ENCODE assay signal across 22 cellular contexts in the genomic region with DNA sequence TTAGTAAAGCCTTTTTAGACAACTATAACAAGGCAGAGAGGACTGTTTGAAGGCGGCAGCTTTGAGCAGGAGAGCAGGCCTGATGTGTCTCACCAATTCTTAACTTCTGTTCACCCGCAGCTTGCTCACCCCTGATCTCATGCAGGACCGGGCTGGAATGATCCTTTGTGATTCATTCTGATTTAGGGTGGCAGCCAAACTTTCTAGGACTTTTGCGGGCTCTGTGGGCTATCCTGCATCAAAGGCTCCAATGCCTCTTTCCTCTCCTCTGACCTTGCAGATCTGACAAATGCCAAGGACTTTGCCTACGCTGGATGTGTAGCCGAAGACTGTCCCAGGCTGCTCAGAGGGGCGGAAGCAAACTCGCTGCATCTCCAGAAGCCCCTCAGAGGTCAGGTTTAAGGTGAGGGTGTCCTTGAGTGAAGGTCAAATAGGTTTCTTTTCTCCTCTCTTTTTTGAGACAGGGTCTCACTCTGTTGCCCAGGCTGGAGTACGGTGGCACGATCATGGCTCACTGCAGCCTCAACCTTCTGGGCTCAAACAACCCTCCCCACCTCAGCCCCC.
A peak's percentile ranks its signal among the peaks of the same experiment; 100 is the strongest.
DNase-seq lines count a peak whose midpoint lies in the region; ATAC-seq, FAIRE-seq and TF ChIP-seq lines count a peak whose summit lies in the region.
"Had no signal": no experiment of that assay in that cellular context is flagged by ENCODE, and none has a peak within 500 bp of the region (broad histone marks: within the 10 kb centered on the region; RNA-seq: fewer than 3 reads in every experiment).

No MANE protein-coding gene starts in this region.

- DNase-seq in EL, result peak; percentile 62
- peak; percentile 20 for DNase-seq in PC-3
- no peak for DNase-seq in K562 (ENCODE audit: extremely low read depth in 1 of 4, low spot score in 3 of 4)
- peak; percentile 35 for DNase-seq in myocyte (ENCODE audit: low read depth)
- no peak for DNase-seq in NCI-H446 treated with DMSO at 0.1 percent for 48 hours (lab: John Stamatoyannopoulos, UW)
- DNase-seq in H9, result no peak
- no peak for DNase-seq in activated CD4-positive, alpha-beta T cell treated with anti-CD3 and anti-CD28 coated beads for 1 hour
- DNase-seq: activated CD4-positive, alpha-beta T cell treated with anti-CD3 and anti-CD28 coated beads, Interleukin-2, amount 10 ng/mL, durations not matched to agents 7 days and 5 days; CD4-positive, alpha-beta memory T cell; central memory CD4-positive, alpha-beta T cell; glutamatergic neuron; left lung; midbrain; NCI-H1436 treated with DMSO at 0.1 percent for 48 hours; NCI-H526 treated with DMSO at 0.1 percent for 48 hours; SHP77 had no signal

- peaks cover 5% of the 10 kb centered on the region for H3F3A ChIP-seq in PC-3 (ENCODE audit: low read length, unreplicated experiment)

- H4K20me1 ChIP-seq in PC-3 (ENCODE audit: low read length) (0 out of 2 replicates have a peak, but pooled peaks cover 4% of the 10 kb centered on the region), K562 (replicated peaks; ENCODE audit: control insufficient read depth, insufficient read depth, low read length) (no peaks in the 10 kb centered on the region), H9 (ENCODE audit: control insufficient read depth, insufficient read depth, insufficient read length) (no peaks in the 10 kb centered on the region)

- no peak for FAIRE-seq in K562 (lab: Jason Lieb, UNC)
- FAIRE-seq: GM12892, HepG2 had no signal

- POLR2A ChIA-PET in PC-3 (lab: Charles Lee; ENCODE audit: unreplicated experiment) (no interaction called here), K562 (lab: Yijun Ruan, JAX) (interaction anchor here (0.7 kb wide), 2 partner anchors 14 to 157 kb away, joined by 3 to 4 read pairs; no protein-coding TSS in a partner anchor)

- H3K56ac ChIP-seq in H9 (ENCODE audit: insufficient read length, low read depth, low read length), result no peak overlapping the region

- no peak overlapping the region for H3K23ac ChIP-seq in H9 (ENCODE audit: insufficient read length, low read depth, low read length)

- H3K9me3 Mint-ChIP-seq in H9, result no peaks in the 10 kb centered on the region
- H3K9me3 Mint-ChIP-seq: activated CD4-positive, alpha-beta T cell treated with anti-CD3 and anti-CD28 coated beads, Interleukin-2, amount 10 ng/mL, durations not matched to agents 7 days and 5 days; activated T-helper 2 cell treated with anti-CD3 and anti-CD28 coated beads, Interferon-gamma antibody, Interleukin-2, Interleukin-4, amounts not matched to agents 10 μg/mL and 5 μg/mL and 100 μg/mL, durations not matched to agents 14 hours and 24 hours and 36 hours; CD4-positive, alpha-beta memory T cell; nephron had no signal

- no peak overlapping the region for H3K4ac ChIP-seq in H9 (ENCODE audit: low read depth, low read length)

- peaks cover 3% of the 10 kb centered on the region; the same call in 1 of the 2 replicates for H3K27me3 Mint-ChIP-seq in H9 (ENCODE audit: low read depth)
- H3K27me3 Mint-ChIP-seq: activated CD4-positive, alpha-beta T cell treated with anti-CD3 and anti-CD28 coated beads, Interleukin-2, amount 10 ng/mL, durations not matched to agents 7 days and 5 days had no signal

- no peaks in the 10 kb centered on the region for H3K23me2 ChIP-seq in H9 (ENCODE audit: insufficient read length, low read depth, low read length, poor library complexity, severe bottlenecking)

- H3K36me3 ChIP-seq in PC-3 (ENCODE audit: low read depth, low read length), result no peaks in the 10 kb centered on the region
- no peaks in the 10 kb centered on the region for H3K36me3 ChIP-seq in K562 (ENCODE audit: control insufficient read depth, insufficient read depth, low read length)
- H3K36me3 ChIP-seq: left lung had no signal

- no peak overlapping the region; the same call in 1 of the 2 replicates for H3K14ac ChIP-seq in H9 (ENCODE audit: insufficient read depth, low read length)

- H3K4me3 Mint-ChIP-seq in H9, result no peak overlapping the region
- H3K4me3 Mint-ChIP-seq: activated CD4-positive, alpha-beta T cell treated with anti-CD3 and anti-CD28 coated beads, Interleukin-2, amount 10 ng/mL, durations not matched to agents 7 days and 5 days; CD4-positive, alpha-beta memory T cell had no signal

- no peak for TF ChIP-seq POLR2A in K562 (conservative IDR thresholded peaks at IDR 0.05)

- no peak overlapping the region for H3K4me2 ChIP-seq in PC-3 (ENCODE audit: low read length)
- H3K4me2 ChIP-seq in K562 (ENCODE audit: insufficient read depth, low read length), result no peak overlapping the region
- no peak overlapping the region for H3K4me2 ChIP-seq in H9 (ENCODE audit: insufficient read depth, insufficient read length, low read length)

- H3K79me2 ChIP-seq in PC-3 (ENCODE audit: low read length), result no peaks in the 10 kb centered on the region
- no peaks in the 10 kb centered on the region for H3K79me2 ChIP-seq in K562 (ENCODE audit: control insufficient read depth, insufficient read depth, low read length)
- no peaks in the 10 kb centered on the region for H3K79me2 ChIP-seq in H9 (ENCODE audit: insufficient read depth, low read length)

- TF ChIP-seq CTCF in PC-3 (conservative IDR thresholded peaks at IDR 0.05; ENCODE audit: low read depth, low read length) (no peak), K562 (IDR thresholded peaks at IDR 0.05 in 2 of 3, conservative IDR thresholded peaks at IDR 0.05 in 1 of 3; ENCODE audit: insufficient read depth in 2 of 3, low read depth in 1 of 3, low read length in 3 of 3) (no peak), H9 (conservative IDR thresholded peaks at IDR 0.05) (no peak)

- H2BK5ac ChIP-seq in H9 (ENCODE audit: insufficient read length, low read length), result no peak overlapping the region

- H2AFZ ChIP-seq in PC-3 (ENCODE audit: low read length), result no peak overlapping the region
- H2AFZ ChIP-seq in K562 (ENCODE audit: low read depth, low read length), result no peak overlapping the region
- no peak overlapping the region for H2AFZ ChIP-seq in H9 (ENCODE audit: low read length)

- TF ChIP-seq EP300 in K562 (IDR thresholded peaks at IDR 0.05; ENCODE audit: low read length), result no peak

- H3K18ac ChIP-seq in H9 (ENCODE audit: insufficient read length, low read depth, low read length), result no peak overlapping the region

- no peak overlapping the region for H3K27ac Mint-ChIP-seq in H9
- H3K27ac Mint-ChIP-seq: activated CD4-positive, alpha-beta T cell treated with anti-CD3 and anti-CD28 coated beads, Interleukin-2, amount 10 ng/mL, durations not matched to agents 7 days and 5 days; activated T-helper 2 cell treated with anti-CD3 and anti-CD28 coated beads, Interferon-gamma antibody, Interleukin-2, Interleukin-4, amounts not matched to agents 10 μg/mL and 5 μg/mL and 100 μg/mL, durations not matched to agents 14 hours and 24 hours and 36 hours; CD4-positive, alpha-beta memory T cell had no signal

- BruUV-seq in PC-3 (replicated peaks; lab: Mats Ljungman, UMichigan) (no TSS peak), K562 (replicated peaks; lab: Mats Ljungman, UMichigan) (no TSS peak)

- H2BK12ac ChIP-seq in H9 (ENCODE audit: insufficient read length, low read depth, low read length), result no peak overlapping the region

- H3T11ph ChIP-seq in H9 (ENCODE audit: low read length), result no peak overlapping the region

- H3K9me2 ChIP-seq in PC-3 (replicated peaks; ENCODE audit: low read length), result no peaks in the 10 kb centered on the region

- H3K4me3 ChIP-seq in PC-3 (ENCODE audit: low read length), result no peak overlapping the region
- no peak overlapping the region for H3K4me3 ChIP-seq in K562
- H3K4me3 ChIP-seq: left lung had no signal

- H3K4me1 ChIP-seq in PC-3 (ENCODE audit: insufficient read depth, low read length) (peaks cover 30% of the 10 kb centered on the region), K562 (replicated peaks in 1 of 2; ENCODE audit: control insufficient read depth in 2 of 2, insufficient read depth in 2 of 2, low read length in 2 of 2) (peaks cover 21 to 29% of the 10 kb centered on the region in 2 experiments), H9 (ENCODE audit: insufficient read depth, low read length) (peaks cover 5% of the 10 kb centered on the region; the same call in 1 of the 2 replicates)

- H3K9me1 ChIP-seq in K562 (ENCODE audit: control insufficient read depth, insufficient read depth, low read length), result no peaks in the 10 kb centered on the region

- ATAC-seq in PC-3 (no peak), K562 (no peak), GM18502 (IDR thresholded peaks at IDR 0.05; ENCODE audit: poor library complexity, unreplicated experiment) (no peak)
- ATAC-seq: HepG2, left lung, sciatic nerve had no signal

- H3K79me1 ChIP-seq in H9 (ENCODE audit: insufficient read depth, low read depth, low read length, poor library complexity, severe bottlenecking), result no peaks in the 10 kb centered on the region

- no peak for TF ChIP-seq RAD21 in K562 (CRISPR knock-in tag; conservative IDR thresholded peaks at IDR 0.05 in 1 of 2, IDR thresholded peaks at IDR 0.05 in 1 of 2)

- H3K36me3 Mint-ChIP-seq in H9 (ENCODE audit: insufficient read depth in 1 of 3, low read depth in 3 of 3), result no peaks in the 10 kb centered on the region
- H3K36me3 Mint-ChIP-seq: CD4-positive, alpha-beta memory T cell had no signal

- no peaks in the 10 kb centered on the region for H3K27me3 ChIP-seq in PC-3 (ENCODE audit: low read length)
- H3K27me3 ChIP-seq in K562 (ENCODE audit: control insufficient read depth in 2 of 2, insufficient read depth in 2 of 2, low read length in 2 of 2), result no peaks in the 10 kb centered on the region
- no peaks in the 10 kb centered on the region for H3K27me3 ChIP-seq in H9 (ENCODE audit: insufficient read depth, low read length)
- H3K27me3 ChIP-seq: left lung had no signal

- no peak overlapping the region for H2BK120ac ChIP-seq in H9 (ENCODE audit: low read depth, low read length, poor library complexity, severe bottlenecking)

- H3K4me1 Mint-ChIP-seq in H9, result peaks cover 17% of the 10 kb centered on the region in 2 experiments
- H3K4me1 Mint-ChIP-seq: activated CD4-positive, alpha-beta T cell treated with anti-CD3 and anti-CD28 coated beads, Interleukin-2, amount 10 ng/mL, durations not matched to agents 7 days and 5 days; CD4-positive, alpha-beta memory T cell had no signal

- no peak overlapping the region for H4K5ac ChIP-seq in H9 (ENCODE audit: insufficient read length, low read depth, low read length)

- WGBS in K562 (ENCODE audit: insufficient coverage, low coverage, missing lambda C conversion rate), result 57% methylated on average over 10 of the region's 10 CpGs
- no CpG with 5 or more reads among the region's 10 CpGs for WGBS in H9 (ENCODE audit: extremely low coverage, insufficient read length, low lambda C conversion rate)

- H2BK15ac ChIP-seq in H9 (ENCODE audit: low read depth, low read length), result no peak overlapping the region

- H4K8ac ChIP-seq in H9 (replicated peaks; ENCODE audit: insufficient read length, low read depth, low read length), result no peak overlapping the region

- H3K27ac ChIP-seq in PC-3 (ENCODE audit: low read length) (no peak overlapping the region), K562 (ENCODE audit: extremely low read depth, low read depth, low read length) (no peak overlapping the region), H9 (ENCODE audit: insufficient read length, low read depth, low read length) (no peak overlapping the region)
- H3K27ac ChIP-seq: left lung had no signal

- intact Hi-C loops in PC-3 (cut with micrococcal nuclease), result no loop called here
- intact Hi-C loops in K562 (cut with micrococcal nuclease), result loop anchor here (2.0 to 5.0 kb wide), 2 partner anchors 105 to 118 kb away; no protein-coding TSS in a partner anchor

- H2BK20ac ChIP-seq in H9 (ENCODE audit: low read depth, low read length, poor library complexity, severe bottlenecking), result no peak overlapping the region

- no peaks in the 10 kb centered on the region for H3K9me3 ChIP-seq in PC-3 (ENCODE audit: low read length)
- H3K9me3 ChIP-seq in K562 (replicated peaks; ENCODE audit: control insufficient read depth, insufficient read depth, low read depth, low read length), result no peaks in the 10 kb centered on the region
- H3K9me3 ChIP-seq in H9 (ENCODE audit: control insufficient read depth, low read depth, low read length), result no peaks in the 10 kb centered on the region
- H3K9me3 ChIP-seq: left lung had no signal

- H2AK5ac ChIP-seq in H9 (ENCODE audit: insufficient read length, low read length), result no peak overlapping the region

- CTCF ChIA-PET in PC-3 (lab: Charles Lee) (no interaction called here), K562 (lab: Yijun Ruan, JAX; ENCODE audit: low intra/inter-chr PET ratio) (no interaction called here)

- H4K91ac ChIP-seq in H9 (ENCODE audit: insufficient read length, low read depth, low read length), result no peak overlapping the region

- in situ Hi-C loops in K562 (cut with MboI), result no loop called here

- no peak overlapping the region for H3K9ac ChIP-seq in PC-3 (ENCODE audit: low read length)
- H3K9ac ChIP-seq in K562 (ENCODE audit: insufficient read depth in 1 of 2, low read depth in 2 of 2, low read length in 2 of 2), result 0 out of 4 replicates have a peak overlapping the region, but pooled peaks of 1 of the 2 experiments have one; percentile 2
- H3K9ac ChIP-seq in H9 (ENCODE audit: extremely low read depth, insufficient read length, low read length), result no peak overlapping the region

Comparison
In these comparisons a context has a peak if more than half of its experiments do, and no peak if none do; other contexts are left out.
1. DNase-seq: peak in EL (single experiment), PC-3 (single experiment) and myocyte (single experiment); none in K562 (0 of 4), NCI-H446 treated with DMSO at 0.1 percent for 48 hours (single experiment), H9 (single experiment) and activated CD4-positive, alpha-beta T cell treated with anti-CD3 and anti-CD28 coated beads for 1 hour (single experiment).